Comparison of ENCODE assay signal across 1 cellular context in the genomic region with DNA sequence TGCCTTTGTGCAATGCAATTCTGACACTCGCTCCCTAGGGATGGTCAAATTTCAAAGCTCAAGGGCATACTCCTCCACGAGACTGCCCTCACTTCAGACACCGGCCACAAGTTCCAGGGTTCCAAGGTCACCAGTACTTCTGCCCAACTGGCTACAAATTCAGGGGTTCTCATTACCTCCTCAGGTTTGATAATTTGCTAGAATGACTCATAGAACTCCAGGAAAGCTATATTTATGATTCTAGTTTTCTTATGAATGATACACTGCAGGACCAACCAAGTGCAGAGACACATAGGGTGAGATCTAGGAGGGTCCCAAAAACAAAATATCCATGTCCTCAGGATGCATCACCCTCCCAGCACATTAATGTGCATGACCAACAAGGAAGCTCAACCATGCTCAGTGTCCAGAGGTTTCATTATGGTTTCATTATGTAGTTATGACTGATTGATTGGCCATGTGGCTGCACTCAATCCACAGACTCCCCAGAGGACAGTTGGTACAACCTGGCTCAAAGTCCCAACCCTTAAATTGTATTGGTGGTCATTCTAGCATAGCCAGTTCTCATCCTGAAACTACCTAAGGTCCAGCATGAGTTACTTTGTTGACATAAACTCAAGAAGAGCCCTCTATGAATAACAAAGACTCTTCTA.
TF ChIP-seq lines count a peak whose summit lies in the region.

No MANE protein-coding gene starts in this region.

TF ChIP-seq in GM12878, 131 proteins besides CTCF, POLR2A, EP300 and RAD21 (continued from another document and continues in another):
- TF ChIP-seq, protein P1, sequence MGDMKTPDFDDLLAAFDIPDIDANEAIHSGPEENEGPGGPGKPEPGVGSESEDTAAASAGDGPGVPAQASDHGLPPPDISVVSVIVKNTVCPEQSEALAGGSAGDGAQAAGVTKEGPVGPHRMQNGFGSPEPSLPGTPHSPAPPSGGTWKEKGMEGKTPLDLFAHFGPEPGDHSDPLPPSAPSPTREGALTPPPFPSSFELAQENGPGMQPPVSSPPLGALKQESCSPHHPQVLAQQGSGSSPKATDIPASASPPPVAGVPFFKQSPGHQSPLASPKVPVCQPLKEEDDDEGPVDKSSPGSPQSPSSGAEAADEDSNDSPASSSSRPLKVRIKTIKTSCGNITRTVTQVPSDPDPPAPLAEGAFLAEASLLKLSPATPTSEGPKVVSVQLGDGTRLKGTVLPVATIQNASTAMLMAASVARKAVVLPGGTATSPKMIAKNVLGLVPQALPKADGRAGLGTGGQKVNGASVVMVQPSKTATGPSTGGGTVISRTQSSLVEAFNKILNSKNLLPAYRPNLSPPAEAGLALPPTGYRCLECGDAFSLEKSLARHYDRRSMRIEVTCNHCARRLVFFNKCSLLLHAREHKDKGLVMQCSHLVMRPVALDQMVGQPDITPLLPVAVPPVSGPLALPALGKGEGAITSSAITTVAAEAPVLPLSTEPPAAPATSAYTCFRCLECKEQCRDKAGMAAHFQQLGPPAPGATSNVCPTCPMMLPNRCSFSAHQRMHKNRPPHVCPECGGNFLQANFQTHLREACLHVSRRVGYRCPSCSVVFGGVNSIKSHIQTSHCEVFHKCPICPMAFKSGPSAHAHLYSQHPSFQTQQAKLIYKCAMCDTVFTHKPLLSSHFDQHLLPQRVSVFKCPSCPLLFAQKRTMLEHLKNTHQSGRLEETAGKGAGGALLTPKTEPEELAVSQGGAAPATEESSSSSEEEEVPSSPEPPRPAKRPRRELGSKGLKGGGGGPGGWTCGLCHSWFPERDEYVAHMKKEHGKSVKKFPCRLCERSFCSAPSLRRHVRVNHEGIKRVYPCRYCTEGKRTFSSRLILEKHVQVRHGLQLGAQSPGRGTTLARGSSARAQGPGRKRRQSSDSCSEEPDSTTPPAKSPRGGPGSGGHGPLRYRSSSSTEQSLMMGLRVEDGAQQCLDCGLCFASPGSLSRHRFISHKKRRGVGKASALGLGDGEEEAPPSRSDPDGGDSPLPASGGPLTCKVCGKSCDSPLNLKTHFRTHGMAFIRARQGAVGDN (IDR thresholded peaks at IDR 0.05), result no peak
- no peak for TF ChIP-seq MTA3 (IDR thresholded peaks at IDR 0.05; ENCODE audit: borderline replicate concordance, low read length)
- TF ChIP-seq ASH2L (IDR thresholded peaks at IDR 0.05; ENCODE audit: borderline replicate concordance, low read depth), result no peak
- no peak for TF ChIP-seq NFYA (IDR thresholded peaks at IDR 0.05; ENCODE audit: borderline replicate concordance, low read depth, low read length)
- no peak for TF ChIP-seq IRF4 (IDR thresholded peaks at IDR 0.05; ENCODE audit: low read depth, low read length)
- TF ChIP-seq PAX5 (IDR thresholded peaks at IDR 0.05; ENCODE audit: borderline replicate concordance, low read depth, low read length), result no peak
- TF ChIP-seq TARDBP (IDR thresholded peaks at IDR 0.05; ENCODE audit: borderline replicate concordance), result no peak
- TF ChIP-seq ZNF622 (IDR thresholded peaks at IDR 0.05), result no peak
- TF ChIP-seq, protein P2, sequence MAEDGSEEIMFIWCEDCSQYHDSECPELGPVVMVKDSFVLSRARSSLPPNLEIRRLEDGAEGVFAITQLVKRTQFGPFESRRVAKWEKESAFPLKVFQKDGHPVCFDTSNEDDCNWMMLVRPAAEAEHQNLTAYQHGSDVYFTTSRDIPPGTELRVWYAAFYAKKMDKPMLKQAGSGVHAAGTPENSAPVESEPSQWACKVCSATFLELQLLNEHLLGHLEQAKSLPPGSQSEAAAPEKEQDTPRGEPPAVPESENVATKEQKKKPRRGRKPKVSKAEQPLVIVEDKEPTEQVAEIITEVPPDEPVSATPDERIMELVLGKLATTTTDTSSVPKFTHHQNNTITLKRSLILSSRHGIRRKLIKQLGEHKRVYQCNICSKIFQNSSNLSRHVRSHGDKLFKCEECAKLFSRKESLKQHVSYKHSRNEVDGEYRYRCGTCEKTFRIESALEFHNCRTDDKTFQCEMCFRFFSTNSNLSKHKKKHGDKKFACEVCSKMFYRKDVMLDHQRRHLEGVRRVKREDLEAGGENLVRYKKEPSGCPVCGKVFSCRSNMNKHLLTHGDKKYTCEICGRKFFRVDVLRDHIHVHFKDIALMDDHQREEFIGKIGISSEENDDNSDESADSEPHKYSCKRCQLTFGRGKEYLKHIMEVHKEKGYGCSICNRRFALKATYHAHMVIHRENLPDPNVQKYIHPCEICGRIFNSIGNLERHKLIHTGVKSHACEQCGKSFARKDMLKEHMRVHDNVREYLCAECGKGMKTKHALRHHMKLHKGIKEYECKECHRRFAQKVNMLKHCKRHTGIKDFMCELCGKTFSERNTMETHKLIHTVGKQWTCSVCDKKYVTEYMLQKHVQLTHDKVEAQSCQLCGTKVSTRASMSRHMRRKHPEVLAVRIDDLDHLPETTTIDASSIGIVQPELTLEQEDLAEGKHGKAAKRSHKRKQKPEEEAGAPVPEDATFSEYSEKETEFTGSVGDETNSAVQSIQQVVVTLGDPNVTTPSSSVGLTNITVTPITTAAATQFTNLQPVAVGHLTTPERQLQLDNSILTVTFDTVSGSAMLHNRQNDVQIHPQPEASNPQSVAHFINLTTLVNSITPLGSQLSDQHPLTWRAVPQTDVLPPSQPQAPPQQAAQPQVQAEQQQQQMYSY (CRISPR knock-in tag; IDR thresholded peaks at IDR 0.05), result no peak
- TF ChIP-seq CHD1 (IDR thresholded peaks at IDR 0.05; ENCODE audit: low read depth, low read length), result 0 out of 2 replicates have a peak, but pooled peaks have one; percentile 40
- TF ChIP-seq SMC3 (IDR thresholded peaks at IDR 0.05; ENCODE audit: borderline replicate concordance, low read length), result no peak
- TF ChIP-seq BCL11A (IDR thresholded peaks at IDR 0.05; ENCODE audit: low read depth, low read length), result no peak
- TF ChIP-seq BMI1 (IDR thresholded peaks at IDR 0.05; ENCODE audit: borderline replicate concordance), result no peak
- no peak for TF ChIP-seq SIN3A (IDR thresholded peaks at IDR 0.05; ENCODE audit: low read depth, low read length)
- no peak for TF ChIP-seq EED (IDR thresholded peaks at IDR 0.05; ENCODE audit: low read depth)
- TF ChIP-seq BRCA1 (IDR thresholded peaks at IDR 0.05; ENCODE audit: low read depth, low read length), result no peak
- TF ChIP-seq GABPA (IDR thresholded peaks at IDR 0.05; ENCODE audit: low read depth), result no peak
- TF ChIP-seq ATF7 (IDR thresholded peaks at IDR 0.05; ENCODE audit: low read depth), result peak; percentile 85
- TF ChIP-seq, protein P3, sequence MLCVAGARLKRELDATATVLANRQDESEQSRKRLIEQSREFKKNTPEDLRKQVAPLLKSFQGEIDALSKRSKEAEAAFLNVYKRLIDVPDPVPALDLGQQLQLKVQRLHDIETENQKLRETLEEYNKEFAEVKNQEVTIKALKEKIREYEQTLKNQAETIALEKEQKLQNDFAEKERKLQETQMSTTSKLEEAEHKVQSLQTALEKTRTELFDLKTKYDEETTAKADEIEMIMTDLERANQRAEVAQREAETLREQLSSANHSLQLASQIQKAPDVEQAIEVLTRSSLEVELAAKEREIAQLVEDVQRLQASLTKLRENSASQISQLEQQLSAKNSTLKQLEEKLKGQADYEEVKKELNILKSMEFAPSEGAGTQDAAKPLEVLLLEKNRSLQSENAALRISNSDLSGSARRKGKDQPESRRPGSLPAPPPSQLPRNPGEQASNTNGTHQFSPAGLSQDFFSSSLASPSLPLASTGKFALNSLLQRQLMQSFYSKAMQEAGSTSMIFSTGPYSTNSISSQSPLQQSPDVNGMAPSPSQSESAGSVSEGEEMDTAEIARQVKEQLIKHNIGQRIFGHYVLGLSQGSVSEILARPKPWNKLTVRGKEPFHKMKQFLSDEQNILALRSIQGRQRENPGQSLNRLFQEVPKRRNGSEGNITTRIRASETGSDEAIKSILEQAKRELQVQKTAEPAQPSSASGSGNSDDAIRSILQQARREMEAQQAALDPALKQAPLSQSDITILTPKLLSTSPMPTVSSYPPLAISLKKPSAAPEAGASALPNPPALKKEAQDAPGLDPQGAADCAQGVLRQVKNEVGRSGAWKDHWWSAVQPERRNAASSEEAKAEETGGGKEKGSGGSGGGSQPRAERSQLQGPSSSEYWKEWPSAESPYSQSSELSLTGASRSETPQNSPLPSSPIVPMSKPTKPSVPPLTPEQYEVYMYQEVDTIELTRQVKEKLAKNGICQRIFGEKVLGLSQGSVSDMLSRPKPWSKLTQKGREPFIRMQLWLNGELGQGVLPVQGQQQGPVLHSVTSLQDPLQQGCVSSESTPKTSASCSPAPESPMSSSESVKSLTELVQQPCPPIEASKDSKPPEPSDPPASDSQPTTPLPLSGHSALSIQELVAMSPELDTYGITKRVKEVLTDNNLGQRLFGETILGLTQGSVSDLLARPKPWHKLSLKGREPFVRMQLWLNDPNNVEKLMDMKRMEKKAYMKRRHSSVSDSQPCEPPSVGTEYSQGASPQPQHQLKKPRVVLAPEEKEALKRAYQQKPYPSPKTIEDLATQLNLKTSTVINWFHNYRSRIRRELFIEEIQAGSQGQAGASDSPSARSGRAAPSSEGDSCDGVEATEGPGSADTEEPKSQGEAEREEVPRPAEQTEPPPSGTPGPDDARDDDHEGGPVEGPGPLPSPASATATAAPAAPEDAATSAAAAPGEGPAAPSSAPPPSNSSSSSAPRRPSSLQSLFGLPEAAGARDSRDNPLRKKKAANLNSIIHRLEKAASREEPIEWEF (IDR thresholded peaks at IDR 0.05; ENCODE audit: insufficient replicate concordance, low read depth, low read length), result no peak
- TF ChIP-seq BACH1 (IDR thresholded peaks at IDR 0.05; ENCODE audit: borderline replicate concordance), result no peak
- no peak for TF ChIP-seq ZBED1 (IDR thresholded peaks at IDR 0.05; ENCODE audit: borderline replicate concordance)
- no peak for TF ChIP-seq NRF1 (conservative IDR thresholded peaks at IDR 0.05; ENCODE audit: low read depth, low read length)
- TF ChIP-seq, protein P4, sequence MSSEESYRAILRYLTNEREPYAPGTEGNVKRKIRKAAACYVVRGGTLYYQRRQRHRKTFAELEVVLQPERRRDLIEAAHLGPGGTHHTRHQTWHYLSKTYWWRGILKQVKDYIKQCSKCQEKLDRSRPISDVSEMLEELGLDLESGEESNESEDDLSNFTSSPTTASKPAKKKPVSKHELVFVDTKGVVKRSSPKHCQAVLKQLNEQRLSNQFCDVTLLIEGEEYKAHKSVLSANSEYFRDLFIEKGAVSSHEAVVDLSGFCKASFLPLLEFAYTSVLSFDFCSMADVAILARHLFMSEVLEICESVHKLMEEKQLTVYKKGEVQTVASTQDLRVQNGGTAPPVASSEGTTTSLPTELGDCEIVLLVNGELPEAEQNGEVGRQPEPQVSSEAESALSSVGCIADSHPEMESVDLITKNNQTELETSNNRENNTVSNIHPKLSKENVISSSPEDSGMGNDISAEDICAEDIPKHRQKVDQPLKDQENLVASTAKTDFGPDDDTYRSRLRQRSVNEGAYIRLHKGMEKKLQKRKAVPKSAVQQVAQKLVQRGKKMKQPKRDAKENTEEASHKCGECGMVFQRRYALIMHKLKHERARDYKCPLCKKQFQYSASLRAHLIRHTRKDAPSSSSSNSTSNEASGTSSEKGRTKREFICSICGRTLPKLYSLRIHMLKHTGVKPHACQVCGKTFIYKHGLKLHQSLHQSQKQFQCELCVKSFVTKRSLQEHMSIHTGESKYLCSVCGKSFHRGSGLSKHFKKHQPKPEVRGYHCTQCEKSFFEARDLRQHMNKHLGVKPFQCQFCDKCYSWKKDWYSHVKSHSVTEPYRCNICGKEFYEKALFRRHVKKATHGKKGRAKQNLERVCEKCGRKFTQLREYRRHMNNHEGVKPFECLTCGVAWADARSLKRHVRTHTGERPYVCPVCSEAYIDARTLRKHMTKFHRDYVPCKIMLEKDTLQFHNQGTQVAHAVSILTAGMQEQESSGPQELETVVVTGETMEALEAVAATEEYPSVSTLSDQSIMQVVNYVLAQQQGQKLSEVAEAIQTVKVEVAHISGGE (CRISPR knock-in tag; IDR thresholded peaks at IDR 0.05), result no peak
- TF ChIP-seq POLR2AphosphoS2 (IDR thresholded peaks at IDR 0.05; ENCODE audit: low read depth, low read length), result no peak
- TF ChIP-seq KAT2A (conservative IDR thresholded peaks at IDR 0.05; ENCODE audit: control insufficient read depth, low read depth, low read length), result no peak
- TF ChIP-seq, protein P5, sequence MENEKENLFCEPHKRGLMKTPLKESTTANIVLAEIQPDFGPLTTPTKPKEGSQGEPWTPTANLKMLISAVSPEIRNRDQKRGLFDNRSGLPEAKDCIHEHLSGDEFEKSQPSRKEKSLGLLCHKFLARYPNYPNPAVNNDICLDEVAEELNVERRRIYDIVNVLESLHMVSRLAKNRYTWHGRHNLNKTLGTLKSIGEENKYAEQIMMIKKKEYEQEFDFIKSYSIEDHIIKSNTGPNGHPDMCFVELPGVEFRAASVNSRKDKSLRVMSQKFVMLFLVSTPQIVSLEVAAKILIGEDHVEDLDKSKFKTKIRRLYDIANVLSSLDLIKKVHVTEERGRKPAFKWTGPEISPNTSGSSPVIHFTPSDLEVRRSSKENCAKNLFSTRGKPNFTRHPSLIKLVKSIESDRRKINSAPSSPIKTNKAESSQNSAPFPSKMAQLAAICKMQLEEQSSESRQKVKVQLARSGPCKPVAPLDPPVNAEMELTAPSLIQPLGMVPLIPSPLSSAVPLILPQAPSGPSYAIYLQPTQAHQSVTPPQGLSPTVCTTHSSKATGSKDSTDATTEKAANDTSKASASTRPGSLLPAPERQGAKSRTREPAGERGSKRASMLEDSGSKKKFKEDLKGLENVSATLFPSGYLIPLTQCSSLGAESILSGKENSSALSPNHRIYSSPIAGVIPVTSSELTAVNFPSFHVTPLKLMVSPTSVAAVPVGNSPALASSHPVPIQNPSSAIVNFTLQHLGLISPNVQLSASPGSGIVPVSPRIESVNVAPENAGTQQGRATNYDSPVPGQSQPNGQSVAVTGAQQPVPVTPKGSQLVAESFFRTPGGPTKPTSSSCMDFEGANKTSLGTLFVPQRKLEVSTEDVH (IDR thresholded peaks at IDR 0.05; ENCODE audit: low read depth, partially characterized antibody), result no peak
- TF ChIP-seq, protein P6, sequence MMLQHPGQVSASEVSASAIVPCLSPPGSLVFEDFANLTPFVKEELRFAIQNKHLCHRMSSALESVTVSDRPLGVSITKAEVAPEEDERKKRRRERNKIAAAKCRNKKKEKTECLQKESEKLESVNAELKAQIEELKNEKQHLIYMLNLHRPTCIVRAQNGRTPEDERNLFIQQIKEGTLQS (IDR thresholded peaks at IDR 0.05; ENCODE audit: borderline replicate concordance, extremely low read depth, low read depth, low read length), result no peak
- TF ChIP-seq JUND (IDR thresholded peaks at IDR 0.05; ENCODE audit: low read depth, low read length), result no peak
- TF ChIP-seq NR2C1 (IDR thresholded peaks at IDR 0.05), result no peak
- TF ChIP-seq EGR1 (IDR thresholded peaks at IDR 0.05; ENCODE audit: borderline replicate concordance in 1 of 2, low read depth in 2 of 2, low read length in 2 of 2), result no peak
